13 cellular contexts compared by ENCODE assay signal in the genomic region with DNA sequence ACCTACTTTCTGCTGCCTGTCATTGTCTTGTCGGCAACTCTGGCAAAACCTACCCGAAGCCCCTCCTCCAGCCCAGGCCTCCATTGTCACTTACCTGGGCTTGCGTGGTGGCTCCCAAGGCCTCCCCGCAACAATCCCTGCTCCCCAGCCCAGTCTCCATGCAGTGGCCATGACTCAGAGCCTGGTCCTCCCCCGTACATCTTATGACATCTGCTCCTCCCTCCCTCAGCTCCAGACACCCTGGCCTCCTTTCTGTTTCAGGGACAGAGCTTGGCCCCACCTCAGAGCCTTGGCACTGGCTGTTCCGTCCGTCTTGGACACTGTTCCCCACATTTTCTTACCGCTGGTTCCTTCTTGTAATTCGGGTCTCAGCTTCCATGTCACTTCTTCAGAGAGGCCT. TPM values are rescaled to one million over a fixed set of nuclear protein-coding genes. Genes with fewer than 3 reads are reported as not detected.
A peak's percentile ranks its signal among the peaks of the same experiment; 100 is the strongest.
DNase-seq lines count a peak whose midpoint lies in the region; ATAC-seq, FAIRE-seq and TF ChIP-seq lines count a peak whose summit lies in the region.
"Not testable (repeated sequence)": the region's sequence is repeated elsewhere in the genome, so short reads cannot be mapped to it uniquely, and the experiment has no call there.
"Had no signal": no experiment of that assay in that cellular context is flagged by ENCODE, and none has a peak within 500 bp of the region (broad histone marks: within the 10 kb centered on the region; RNA-seq: fewer than 3 reads in every experiment).

No MANE protein-coding gene starts in this region.

- not testable (repeated sequence) for H3K27me3 ChIP-seq in RWPE2 (ENCODE audit: insufficient read depth, poor library complexity, severe bottlenecking); bronchial epithelial cell (ENCODE audit: control insufficient read depth, insufficient read depth, low read length)

- H3K4me1 ChIP-seq in RWPE2 (ENCODE audit: insufficient read depth, poor library complexity, severe bottlenecking): not testable (repeated sequence)

- not testable (repeated sequence) for H3K36me3 ChIP-seq in RWPE2 (ENCODE audit: low read depth); bronchial epithelial cell (ENCODE audit: control insufficient read depth, insufficient read depth, low read length)

- intact Hi-C loops in activated CD4-positive, alpha-beta T cell treated with anti-CD3 and anti-CD28 coated beads for 36 hours (cut with DNase I, micrococcal nuclease): not testable (repeated sequence)

- not testable (repeated sequence) for H3K36me3 Mint-ChIP-seq in activated CD4-positive, alpha-beta T cell treated with anti-CD3 and anti-CD28 coated beads for 36 hours (ENCODE audit: low read depth); activated T-cell treated with anti-CD3 and anti-CD28 coated beads, Interleukin-2, amount 50 U/mL, for 72 hours (ENCODE audit: insufficient read depth in 2 of 2); activated naive CD8-positive, alpha-beta T cell treated with anti-CD3 and anti-CD28 coated beads, Interleukin-2, amount 50 U/mL, for 24 hours (ENCODE audit: low read depth)

- CTCF ChIA-PET in activated CD4-positive, alpha-beta T cell treated with anti-CD3 and anti-CD28 coated beads for 36 hours (lab: Charles Lee): not testable (repeated sequence)

- not testable (repeated sequence) for H3K27ac ChIP-seq in RWPE2 (ENCODE audit: poor library complexity, severe bottlenecking)

- H3K4me3 ChIP-seq in RWPE2 (ENCODE audit: severe bottlenecking); bronchial epithelial cell (ENCODE audit: low read depth, low read length): not testable (repeated sequence)

- not testable (repeated sequence) for H3K9me3 ChIP-seq in RWPE2 (ENCODE audit: severe bottlenecking)

- peak; percentile 72 for FAIRE-seq in GM12891 (lab: Jason Lieb, UNC)
- peak; percentile 59 for FAIRE-seq in GM19239 (lab: Jason Lieb, UNC)
- FAIRE-seq in bronchial epithelial cell (lab: Jason Lieb, UNC): peak; percentile 76

- not testable (repeated sequence) for TF ChIP-seq POLR2A in GM12891 (IDR thresholded peaks at IDR 0.05; ENCODE audit: low read depth, low read length)

- H3K9me3 Mint-ChIP-seq in activated CD4-positive, alpha-beta T cell treated with anti-CD3 and anti-CD28 coated beads for 36 hours (ENCODE audit: low read depth); activated T-cell treated with anti-CD3 and anti-CD28 coated beads, Interleukin-2, amount 50 U/mL, for 72 hours; activated naive CD8-positive, alpha-beta T cell treated with anti-CD3 and anti-CD28 coated beads, Interleukin-2, amount 50 U/mL, for 24 hours: not testable (repeated sequence)

- POLR2A ChIA-PET in activated CD4-positive, alpha-beta T cell treated with anti-CD3 and anti-CD28 coated beads for 36 hours (lab: Charles Lee): not testable (repeated sequence)

- H3K27me3 Mint-ChIP-seq in activated CD4-positive, alpha-beta T cell treated with anti-CD3 and anti-CD28 coated beads for 36 hours; activated T-cell treated with anti-CD3 and anti-CD28 coated beads, Interleukin-2, amount 50 U/mL, for 72 hours (ENCODE audit: low read depth); activated naive CD8-positive, alpha-beta T cell treated with anti-CD3 and anti-CD28 coated beads, Interleukin-2, amount 50 U/mL, for 24 hours: not testable (repeated sequence)

- not testable (repeated sequence) for H3K27ac Mint-ChIP-seq in activated CD4-positive, alpha-beta T cell treated with anti-CD3 and anti-CD28 coated beads for 36 hours; activated T-cell treated with anti-CD3 and anti-CD28 coated beads, Interleukin-2, amount 50 U/mL, for 72 hours; activated naive CD8-positive, alpha-beta T cell treated with anti-CD3 and anti-CD28 coated beads, Interleukin-2, amount 50 U/mL, for 24 hours

- H3K4me3 Mint-ChIP-seq in activated CD4-positive, alpha-beta T cell treated with anti-CD3 and anti-CD28 coated beads for 36 hours; activated T-cell treated with anti-CD3 and anti-CD28 coated beads, Interleukin-2, amount 50 U/mL, for 72 hours; activated naive CD8-positive, alpha-beta T cell treated with anti-CD3 and anti-CD28 coated beads, Interleukin-2, amount 50 U/mL, for 24 hours: not testable (repeated sequence)

- not testable (repeated sequence) for TF ChIP-seq CTCF in RWPE2 (IDR thresholded peaks at IDR 0.05; ENCODE audit: poor library complexity, severe bottlenecking); bronchial epithelial cell (IDR thresholded peaks at IDR 0.05; ENCODE audit: insufficient read depth, low read length, severe bottlenecking)

- peak; percentile 36; the same call in 1 of the 3 replicates for ATAC-seq in RWPE2 (ENCODE audit: low read depth)
- ATAC-seq in activated CD4-positive, alpha-beta T cell treated with anti-CD3 and anti-CD28 coated beads for 36 hours: peak; percentile 60
- ATAC-seq in activated T-cell treated with anti-CD3 and anti-CD28 coated beads, Interleukin-2, amount 50 U/mL, for 72 hours (replicated peaks in 1 of 2): peak; percentile 20 to 37
- peak; percentile 50 for ATAC-seq in activated naive CD8-positive, alpha-beta T cell treated with anti-CD3 and anti-CD28 coated beads, Interleukin-2, amount 50 U/mL, for 24 hours
- peak; percentile 51 for ATAC-seq in stimulated activated naive CD8-positive, alpha-beta T cell treated with anti-CD3 and anti-CD28 coated beads, Interleukin-15, Interleukin-2, amounts not matched to agents 100 U/mL and 50 U/mL, for 24 hours

- DNase-seq in GM12891 (ENCODE audit: insufficient read length, low spot score); GM19239 (ENCODE audit: insufficient read length, low spot score); RWPE2 (ENCODE audit: low spot score); activated CD4-positive, alpha-beta T cell treated with anti-CD3 and anti-CD28 coated beads for 36 hours; activated T-cell treated with anti-CD3 and anti-CD28 coated beads, Interleukin-2, amount 50 U/mL, for 72 hours; activated naive CD8-positive, alpha-beta T cell treated with anti-CD3 and anti-CD28 coated beads, Interleukin-2, amount 50 U/mL, for 24 hours; bronchial epithelial cell (ENCODE audit: low read depth); stimulated activated naive CD8-positive, alpha-beta T cell treated with anti-CD3 and anti-CD28 coated beads, Interleukin-15, Interleukin-2, amounts not matched to agents 100 U/mL and 50 U/mL, for 24 hours: not testable (repeated sequence)

- H3K4me1 Mint-ChIP-seq in activated CD4-positive, alpha-beta T cell treated with anti-CD3 and anti-CD28 coated beads for 36 hours; activated T-cell treated with anti-CD3 and anti-CD28 coated beads, Interleukin-2, amount 50 U/mL, for 72 hours (ENCODE audit: low read depth); activated naive CD8-positive, alpha-beta T cell treated with anti-CD3 and anti-CD28 coated beads, Interleukin-2, amount 50 U/mL, for 24 hours: not testable (repeated sequence)

RNA-seq across cellular contexts. Expression of gene GRAPL, which starts 2.1 kb away (rescaled TPM):
- polyA plus RNA-seq in GM12891 (2012; ENCODE audit: low read depth, missing spikeins): 13.3 TPM
- 1 to 10 TPM; 2.9 to 4.0 TPM for total RNA-seq in activated CD4-positive, alpha-beta T cell treated with anti-CD3 and anti-CD28 coated beads for 36 hours
- total RNA-seq in activated T-cell treated with anti-CD3 and anti-CD28 coated beads, Interleukin-2, amount 50 U/mL, for 72 hours: 1 to 10 TPM; 2.8 to 5.1 TPM
- not detected in 2 replicates for total RNA-seq in bronchial epithelial cell
- total RNA-seq: Caco-2, H4, HFFc6 had no signal
- polyA plus RNA-seq: AG04450, GM23338 had no signal
